Comparison of ENCODE assay signal across 9 cellular contexts in the genomic region with DNA sequence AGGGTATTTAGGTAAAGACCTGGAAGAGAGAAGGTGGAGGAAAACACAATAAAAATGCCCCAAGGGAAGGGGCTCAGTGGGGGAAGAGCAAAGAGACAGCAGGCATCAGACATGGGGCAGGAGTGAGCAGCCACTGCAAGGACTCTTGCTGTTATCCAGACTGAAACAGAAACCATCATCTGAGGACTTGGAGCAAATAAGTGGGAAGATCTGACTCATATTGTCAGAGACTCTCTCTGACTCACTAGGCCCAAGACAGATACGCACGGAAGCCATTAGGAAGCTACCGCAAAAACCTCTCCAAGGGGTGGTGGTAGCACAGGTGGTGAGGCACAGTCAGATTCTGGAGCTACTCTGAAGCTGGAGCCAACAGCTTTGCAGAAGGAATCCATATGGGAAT.
DNase-seq lines count a peak whose midpoint lies in the region; ATAC-seq and TF ChIP-seq lines count a peak whose summit lies in the region.
"Had no signal": no experiment of that assay in that cellular context is flagged by ENCODE, and none has a peak within 500 bp of the region (broad histone marks: within the 10 kb centered on the region; RNA-seq: fewer than 3 reads in every experiment).

No MANE protein-coding gene starts in this region.

- H3K4me1 Mint-ChIP-seq in stimulated activated memory B cell treated with anti-CD40 and anti-IgM and Interleukin-4, amounts not matched to agents 10 μg/mL and 1 μg/mL and 100 μg/mL, for 72 hours, result no peaks in the 10 kb centered on the region
- H3K4me1 Mint-ChIP-seq: B cell had no signal

- peak; percentile 95 for ATAC-seq in SK-N-SH treated with all-trans-retinoic acid at 6 μM for 48 hours
- peak; percentile 76 for ATAC-seq in stimulated activated memory B cell treated with anti-CD40 and anti-IgM and Interleukin-4, amounts not matched to agents 10 μg/mL and 1 μg/mL and 100 μg/mL, for 72 hours

- H3K4me3 Mint-ChIP-seq in stimulated activated memory B cell treated with anti-CD40 and anti-IgM and Interleukin-4, amounts not matched to agents 10 μg/mL and 1 μg/mL and 100 μg/mL, for 72 hours, result no peak overlapping the region
- H3K4me3 Mint-ChIP-seq: B cell had no signal

- in situ Hi-C loops in GM13977 (cut with MboI; ENCODE audit: low pct_unique_long_range_greater_than_20kb, low sequenced_read_pairs, unreplicated experiment), result no loop called here

- DNase-seq in activated CD8-positive, alpha-beta memory T cell treated with anti-CD3 and anti-CD28 coated beads for 48 hours (ENCODE audit: low read depth in 2 of 3, low spot score in 2 of 3), result peak in 2 of 3 experiments; percentile 7 to 26
- no peak for DNase-seq in activated CD8-positive, alpha-beta memory T cell treated with anti-CD3 and anti-CD28 coated beads, Interleukin-2, amount 50 U/mL, for 48 hours
- peak; percentile 86 for DNase-seq in fibroblast of peridontal ligament (ENCODE audit: extremely low read depth)
- DNase-seq in putamen (ENCODE audit: low spot score), result no peak
- DNase-seq in kidney glomerular epithelial cell (lab: John Stamatoyannopoulos, UW), result no peak
- no peak for DNase-seq in GM13977 (ENCODE audit: low spot score)

- no peaks in the 10 kb centered on the region for H3K27me3 Mint-ChIP-seq in stimulated activated memory B cell treated with anti-CD40 and anti-IgM and Interleukin-4, amounts not matched to agents 10 μg/mL and 1 μg/mL and 100 μg/mL, for 72 hours
- H3K27me3 Mint-ChIP-seq: B cell had no signal

- peak overlapping the region; percentile 0 for H3K27ac Mint-ChIP-seq in stimulated activated memory B cell treated with anti-CD40 and anti-IgM and Interleukin-4, amounts not matched to agents 10 μg/mL and 1 μg/mL and 100 μg/mL, for 72 hours
- H3K27ac Mint-ChIP-seq: B cell had no signal

- no peak for TF ChIP-seq CTCF in GM13977 (IDR thresholded peaks at IDR 0.05; ENCODE audit: extremely low read depth, insufficient read depth, missing control alignments)

- H3K36me3 Mint-ChIP-seq in stimulated activated memory B cell treated with anti-CD40 and anti-IgM and Interleukin-4, amounts not matched to agents 10 μg/mL and 1 μg/mL and 100 μg/mL, for 72 hours, result peaks cover 12% of the 10 kb centered on the region

- H3K9me3 Mint-ChIP-seq in stimulated activated memory B cell treated with anti-CD40 and anti-IgM and Interleukin-4, amounts not matched to agents 10 μg/mL and 1 μg/mL and 100 μg/mL, for 72 hours, result no peaks in the 10 kb centered on the region

TF ChIP-seq in SK-N-SH treated with all-trans-retinoic acid at 6 μM for 48 hours, 23 proteins besides CTCF, POLR2A, EP300 and RAD21:
- TF ChIP-seq ISL1 (CRISPR knock-in tag; IDR thresholded peaks at IDR 0.05), result no peak
- TF ChIP-seq, protein P1, sequence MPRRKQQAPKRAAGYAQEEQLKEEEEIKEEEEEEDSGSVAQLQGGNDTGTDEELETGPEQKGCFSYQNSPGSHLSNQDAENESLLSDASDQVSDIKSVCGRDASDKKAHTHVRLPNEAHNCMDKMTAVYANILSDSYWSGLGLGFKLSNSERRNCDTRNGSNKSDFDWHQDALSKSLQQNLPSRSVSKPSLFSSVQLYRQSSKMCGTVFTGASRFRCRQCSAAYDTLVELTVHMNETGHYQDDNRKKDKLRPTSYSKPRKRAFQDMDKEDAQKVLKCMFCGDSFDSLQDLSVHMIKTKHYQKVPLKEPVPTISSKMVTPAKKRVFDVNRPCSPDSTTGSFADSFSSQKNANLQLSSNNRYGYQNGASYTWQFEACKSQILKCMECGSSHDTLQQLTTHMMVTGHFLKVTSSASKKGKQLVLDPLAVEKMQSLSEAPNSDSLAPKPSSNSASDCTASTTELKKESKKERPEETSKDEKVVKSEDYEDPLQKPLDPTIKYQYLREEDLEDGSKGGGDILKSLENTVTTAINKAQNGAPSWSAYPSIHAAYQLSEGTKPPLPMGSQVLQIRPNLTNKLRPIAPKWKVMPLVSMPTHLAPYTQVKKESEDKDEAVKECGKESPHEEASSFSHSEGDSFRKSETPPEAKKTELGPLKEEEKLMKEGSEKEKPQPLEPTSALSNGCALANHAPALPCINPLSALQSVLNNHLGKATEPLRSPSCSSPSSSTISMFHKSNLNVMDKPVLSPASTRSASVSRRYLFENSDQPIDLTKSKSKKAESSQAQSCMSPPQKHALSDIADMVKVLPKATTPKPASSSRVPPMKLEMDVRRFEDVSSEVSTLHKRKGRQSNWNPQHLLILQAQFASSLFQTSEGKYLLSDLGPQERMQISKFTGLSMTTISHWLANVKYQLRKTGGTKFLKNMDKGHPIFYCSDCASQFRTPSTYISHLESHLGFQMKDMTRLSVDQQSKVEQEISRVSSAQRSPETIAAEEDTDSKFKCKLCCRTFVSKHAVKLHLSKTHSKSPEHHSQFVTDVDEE (CRISPR knock-in tag; IDR thresholded peaks at IDR 0.05), result no peak
- TF ChIP-seq TCF4 (CRISPR knock-in tag; IDR thresholded peaks at IDR 0.05; ENCODE audit: borderline replicate concordance), result no peak
- no peak for TF ChIP-seq SNAI2 (CRISPR knock-in tag; IDR thresholded peaks at IDR 0.05)
- no peak for TF ChIP-seq GLIS3 (CRISPR knock-in tag; IDR thresholded peaks at IDR 0.05)
- TF ChIP-seq ZFP30 (CRISPR knock-in tag; IDR thresholded peaks at IDR 0.05), result no peak
- TF ChIP-seq, protein P2, sequence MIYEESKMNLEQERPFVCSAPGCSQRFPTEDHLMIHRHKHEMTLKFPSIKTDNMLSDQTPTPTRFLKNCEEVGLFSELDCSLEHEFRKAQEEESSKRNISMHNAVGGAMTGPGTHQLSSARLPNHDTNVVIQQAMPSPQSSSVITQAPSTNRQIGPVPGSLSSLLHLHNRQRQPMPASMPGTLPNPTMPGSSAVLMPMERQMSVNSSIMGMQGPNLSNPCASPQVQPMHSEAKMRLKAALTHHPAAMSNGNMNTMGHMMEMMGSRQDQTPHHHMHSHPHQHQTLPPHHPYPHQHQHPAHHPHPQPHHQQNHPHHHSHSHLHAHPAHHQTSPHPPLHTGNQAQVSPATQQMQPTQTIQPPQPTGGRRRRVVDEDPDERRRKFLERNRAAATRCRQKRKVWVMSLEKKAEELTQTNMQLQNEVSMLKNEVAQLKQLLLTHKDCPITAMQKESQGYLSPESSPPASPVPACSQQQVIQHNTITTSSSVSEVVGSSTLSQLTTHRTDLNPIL (CRISPR knock-in tag; IDR thresholded peaks at IDR 0.05; ENCODE audit: low read depth), result no peak
- TF ChIP-seq ZNF565 (CRISPR knock-in tag; conservative IDR thresholded peaks at IDR 0.05; ENCODE audit: low read depth), result no peak
- TF ChIP-seq RARB (CRISPR knock-in tag; IDR thresholded peaks at IDR 0.05), result no peak

Comparison
In these comparisons a context has a peak if more than half of its experiments do, and no peak if none do; other contexts are left out.
1. DNase-seq: peak in activated CD8-positive, alpha-beta memory T cell treated with anti-CD3 and anti-CD28 coated beads for 48 hours (2 of 3) and fibroblast of peridontal ligament (single experiment); none in activated CD8-positive, alpha-beta memory T cell treated with anti-CD3 and anti-CD28 coated beads, Interleukin-2, amount 50 U/mL, for 48 hours (single experiment), putamen (single experiment), kidney glomerular epithelial cell (single experiment) and GM13977 (single experiment).